Comparison of ENCODE assay signal across 9 cellular contexts in genomic region chr4:76504613-76505465, GRCh38.
DNase-seq lines count a peak whose midpoint lies in the region; ATAC-seq and TF ChIP-seq lines count a peak whose summit lies in the region.
"Had no signal": no experiment of that assay in that cellular context is flagged by ENCODE, and none has a peak within 500 bp of the region (broad histone marks: within the 10 kb centered on the region; RNA-seq: fewer than 3 reads in every experiment).

No MANE protein-coding gene starts in this region.

- H3K27ac ChIP-seq in SK-N-SH (ENCODE audit: low read depth in 2 of 2, low read length in 1 of 2) = no peak overlapping the region

- CTCF ChIA-PET in SK-N-SH (lab: Yijun Ruan, JAX) = interaction anchor here (0.6 to 10.0 kb wide), 70 partner anchors 8 to 699 kb away, joined by 3 to 192 read pairs (median 4); partner anchors contain the start of genes SHROOM3 and STBD1

- H2AFZ ChIP-seq in SK-N-SH (ENCODE audit: low read depth) = no peak overlapping the region

- H3K79me2 ChIP-seq in SK-N-SH (ENCODE audit: insufficient read depth) = no peaks in the 10 kb centered on the region

- POLR2A ChIA-PET in SK-N-SH (lab: Yijun Ruan, JAX) = no interaction called here

- peak; percentile 10 to 18 for DNase-seq in NCI-H187 (lab: John Stamatoyannopoulos, UW)
- no peak for DNase-seq in NCI-H187 treated with DMSO at 0.1 percent for 48 hours (lab: John Stamatoyannopoulos, UW)
- DNase-seq in KG1 (lab: John Stamatoyannopoulos, UW) = peak; percentile 36
- peak; percentile 44 for DNase-seq in SK-N-SH
- DNase-seq in fibroblast of villous mesenchyme (ENCODE audit: low read depth) = peak; percentile 65
- peak; percentile 72 for DNase-seq in renal cortical epithelial cell (ENCODE audit: low read depth)
- DNase-seq in stimulated activated CD4-positive, alpha-beta T cell treated with anti-CD3 and anti-CD28 coated beads, Interleukin-2, amount 100 ng/mL, for 24 hours = no peak

- no peaks in the 10 kb centered on the region for H3K9me3 ChIP-seq in SK-N-SH

- 33% methylated on average over 2 of the region's 2 CpGs for WGBS in SK-N-SH (ENCODE audit: low lambda C conversion rate)

- H3F3A ChIP-seq in SK-N-SH (replicated peaks; ENCODE audit: insufficient read depth) = peaks cover 5% of the 10 kb centered on the region

- no peak for TF ChIP-seq EP300 in SK-N-SH (IDR thresholded peaks at IDR 0.05; ENCODE audit: borderline replicate concordance in 1 of 2, low read depth in 1 of 2, low read length in 1 of 2)

- H3K9me2 ChIP-seq in SK-N-SH = no peaks in the 10 kb centered on the region

- peak; percentile 79 for TF ChIP-seq RAD21 in SK-N-SH (IDR thresholded peaks at IDR 0.05; ENCODE audit: low read length)

- no peaks in the 10 kb centered on the region for H3K4me1 ChIP-seq in SK-N-SH (ENCODE audit: control insufficient read depth in 1 of 2, insufficient read depth in 2 of 2, low read depth in 1 of 2, low read length in 1 of 2)

- peak; percentile 83 for TF ChIP-seq CTCF in SK-N-SH (IDR thresholded peaks at IDR 0.05)
- peak; percentile 57 for TF ChIP-seq CTCF in fibroblast of villous mesenchyme (IDR thresholded peaks at IDR 0.05; ENCODE audit: insufficient read depth, low read depth, low read length)

- no peak overlapping the region for H3K9ac ChIP-seq in SK-N-SH

- no peaks in the 10 kb centered on the region for H3K36me3 ChIP-seq in SK-N-SH (replicated peaks in 1 of 2; ENCODE audit: control insufficient read depth in 1 of 2, insufficient read depth in 2 of 2, low read length in 1 of 2)

- no peaks in the 10 kb centered on the region; the same call in 1 of the 2 replicates for H3K27me3 ChIP-seq in SK-N-SH (ENCODE audit: insufficient read depth)

- H3K4me3 ChIP-seq in SK-N-SH (ENCODE audit: low read depth in 2 of 2, low read length in 1 of 2) = no peak overlapping the region; a peak in 1 of 4 replicates
- no peak overlapping the region for H3K4me3 ChIP-seq in fibroblast of villous mesenchyme (ENCODE audit: low read depth, low read length)

- no peak overlapping the region for H3K4me2 ChIP-seq in SK-N-SH

- ATAC-seq in HG03460 (IDR thresholded peaks at IDR 0.05; ENCODE audit: unreplicated experiment) = no peak
- ATAC-seq: activated naive CD4-positive, alpha-beta T cell treated with anti-CD3 and anti-CD28 coated beads, Interleukin-2, amount 50 U/mL, for 72 hours had no signal

- H4K20me1 ChIP-seq in SK-N-SH (ENCODE audit: insufficient read depth) = no peaks in the 10 kb centered on the region

TF ChIP-seq in SK-N-SH, 30 proteins besides CTCF, POLR2A, EP300 and RAD21:
- TF ChIP-seq SMC3 (IDR thresholded peaks at IDR 0.05; ENCODE audit: low read depth, low read length) (peak; percentile 66), USF2 (IDR thresholded peaks at IDR 0.05; ENCODE audit: borderline replicate concordance, low read depth, low read length) (no peak), YY1 (IDR thresholded peaks at IDR 0.05; ENCODE audit: low read depth) (no peak)
TF ChIP-seq in SK-N-SH: peak in this region for 1.

Comparison
In these comparisons a context has a peak if more than half of its experiments do, and no peak if none do; other contexts are left out.
1. DNase-seq: peak in NCI-H187 (2 of 2), KG1 (single experiment), SK-N-SH (single experiment), fibroblast of villous mesenchyme (single experiment) and renal cortical epithelial cell (single experiment); none in NCI-H187 treated with DMSO at 0.1 percent for 48 hours (single experiment) and stimulated activated CD4-positive, alpha-beta T cell treated with anti-CD3 and anti-CD28 coated beads, Interleukin-2, amount 100 ng/mL, for 24 hours (0 of 2).